In genomic region chr1:100458925-100459814, GRCh38 we compare ENCODE assay signal across 8 cellular contexts.
DNase-seq lines count a peak whose midpoint lies in the region; ATAC-seq, FAIRE-seq and TF ChIP-seq lines count a peak whose summit lies in the region.

No MANE protein-coding gene starts in this region.

- peaks cover 10% of the 10 kb centered on the region for H3K4me1 ChIP-seq in HepG2 (ENCODE audit: insufficient read depth, low read length)

- no peaks in the 10 kb centered on the region for H4K20me1 ChIP-seq in HepG2 (ENCODE audit: insufficient read depth, low read length)

- H3K4me3 ChIP-seq in AG09309 (ENCODE audit: control insufficient read depth, low read depth, low read length) (no peak overlapping the region), WERI-Rb-1 (ENCODE audit: low read depth, low read length) (no peak overlapping the region), HepG2 (replicated peaks in 1 of 3; ENCODE audit: insufficient read depth in 1 of 3, low read depth in 2 of 3, low read length in 3 of 3) (no peak overlapping the region)

- H2AFZ ChIP-seq in HepG2 (ENCODE audit: low read length), result no peak overlapping the region

- no peaks in the 10 kb centered on the region for H3K9me3 ChIP-seq in WERI-Rb-1 (ENCODE audit: severe bottlenecking)
- no peaks in the 10 kb centered on the region for H3K9me3 ChIP-seq in HepG2 (ENCODE audit: low read length)

- no TSS peak for BruUV-seq in HepG2 (replicated peaks; lab: Mats Ljungman, UMichigan)

- DNase-seq in AG09309 (ENCODE audit: low read depth) (peak; percentile 50), NCI-H2171 (lab: John Stamatoyannopoulos, UW) (peak; percentile 47), WERI-Rb-1 (peak; percentile 72), cerebellar cortex (ENCODE audit: low spot score) (peak; percentile 74), HepG2 (ENCODE audit: low spot score) (peak; percentile 66)
- DNase-seq in stimulated activated CD4-positive, alpha-beta T cell treated with anti-CD3 and anti-CD28 coated beads, Interleukin-4, amount 100 ng/mL, for 4 hours, result peak; percentile 61 to 63

- intact Hi-C loops in HepG2 (cut with micrococcal nuclease; ENCODE audit: unreplicated experiment), result loop anchor here (1.0 to 5.0 kb wide), 6 partner anchors 107 to 650 kb away; partner anchors contain the start of genes CDC14A, RTCA, SASS6 and TRMT13

- in situ Hi-C loops in HepG2 (cut with HindIII; ENCODE audit: extremely low pct_ligation_motif_present, low pct_unique_long_range_greater_than_20kb), result loop anchor here (5.0 to 10.0 kb wide), 3 partner anchors 194 to 644 kb away; partner anchors contain the start of gene RTCA

- H3K79me2 ChIP-seq in HepG2 (ENCODE audit: insufficient read depth, low read length), result no peaks in the 10 kb centered on the region

- H3K27me3 ChIP-seq in WERI-Rb-1 (ENCODE audit: insufficient read depth, low read depth, severe bottlenecking) (no peaks in the 10 kb centered on the region), HepG2 (ENCODE audit: control insufficient read depth in 1 of 2, insufficient read depth in 2 of 2, low read length in 2 of 2) (no peaks in the 10 kb centered on the region)

- 30% methylated on average over 12 of the region's 12 CpGs for WGBS in HepG2 (ENCODE audit: low lambda C conversion rate)

- H3K27ac ChIP-seq in WERI-Rb-1 (no peak overlapping the region), HepG2 (ENCODE audit: extremely low read length, insufficient read depth, low read length) (no peak overlapping the region)

- H3K9ac ChIP-seq in HepG2 (ENCODE audit: insufficient read depth, low read depth, low read length), result no peak overlapping the region

- peak; percentile 78 for TF ChIP-seq RAD21 in HepG2 (CRISPR knock-in tag; IDR thresholded peaks at IDR 0.05)

- ATAC-seq in GM18867 (IDR thresholded peaks at IDR 0.05; ENCODE audit: unreplicated experiment), result peak; percentile 91
- peak; percentile 67 for ATAC-seq in HG03103 (IDR thresholded peaks at IDR 0.05; ENCODE audit: low read depth, unreplicated experiment)
- ATAC-seq in HepG2, result peak; percentile 96

- peak; percentile 93 for FAIRE-seq in HepG2 (lab: Jason Lieb, UNC)

- no peak for TF ChIP-seq POLR2A in HepG2 (IDR thresholded peaks at IDR 0.05; ENCODE audit: insufficient read depth in 1 of 2, low read depth in 2 of 2, low read length in 2 of 2)

- CTCF ChIA-PET in HepG2 (lab: Yijun Ruan, JAX; ENCODE audit: low intra/inter-chr PET ratio, low total read pairs), result interaction anchor here (1.4 to 2.6 kb wide), 2 partner anchors 410 to 650 kb away, joined by 8 to 11 read pairs; no protein-coding TSS in a partner anchor

- TF ChIP-seq CTCF in AG09309 (IDR thresholded peaks at IDR 0.05; ENCODE audit: control insufficient read depth, insufficient read depth, low read depth, low read length, missing control alignments) (peak; percentile 88), WERI-Rb-1 (IDR thresholded peaks at IDR 0.05; ENCODE audit: low read depth, low read length) (peak; percentile 86), HepG2 (CRISPR knock-in tag; IDR thresholded peaks at IDR 0.05) (peak; percentile 91)

- TF ChIP-seq EP300 in HepG2 (IDR thresholded peaks at IDR 0.05; ENCODE audit: low read depth in 2 of 2, low read length in 2 of 2), result no peak
- no peak for TF ChIP-seq EP300 in HepG2 (CRISPR knock-in tag; IDR thresholded peaks at IDR 0.05; ENCODE audit: borderline replicate concordance)

- H3K36me3 ChIP-seq in WERI-Rb-1 (no peaks in the 10 kb centered on the region), HepG2 (replicated peaks in 1 of 2; ENCODE audit: control insufficient read depth in 1 of 2, insufficient read depth in 2 of 2, low read length in 2 of 2) (no peaks in the 10 kb centered on the region)

- H3K4me2 ChIP-seq in HepG2 (ENCODE audit: low read depth, low read length), result no peak overlapping the region

- POLR2A ChIA-PET in HepG2 (lab: Yijun Ruan, JAX), result no interaction called here

TF ChIP-seq in HepG2, 621 proteins besides CTCF, POLR2A, EP300 and RAD21:
- TF ChIP-seq PITX1 (CRISPR knock-in tag; IDR thresholded peaks at IDR 0.05), result 0 out of 2 replicates have a peak, but pooled peaks have one; percentile 25
- TF ChIP-seq ZNF577 (CRISPR knock-in tag; IDR thresholded peaks at IDR 0.05; ENCODE audit: borderline replicate concordance, low read depth), result no peak
- TF ChIP-seq CENPT (CRISPR knock-in tag; IDR thresholded peaks at IDR 0.05; ENCODE audit: low read depth), result no peak
- TF ChIP-seq ZFP41 (CRISPR knock-in tag; IDR thresholded peaks at IDR 0.05; ENCODE audit: borderline replicate concordance), result no peak
- TF ChIP-seq KDM2A (CRISPR knock-in tag; IDR thresholded peaks at IDR 0.05; ENCODE audit: borderline replicate concordance, low read depth), result 0 out of 2 replicates have a peak, but pooled peaks have one; percentile 31
- TF ChIP-seq ARID3A (IDR thresholded peaks at IDR 0.05; ENCODE audit: low read depth, low read length), result 0 out of 2 replicates have a peak, but pooled peaks have one; percentile 27
- TF ChIP-seq GATAD1 (CRISPR knock-in tag; IDR thresholded peaks at IDR 0.05), result 0 out of 2 replicates have a peak, but pooled peaks have one; percentile 17
- no peak for TF ChIP-seq KDM5B (CRISPR knock-in tag; IDR thresholded peaks at IDR 0.05; ENCODE audit: borderline replicate concordance)
- no peak for TF ChIP-seq ZNF775 (CRISPR knock-in tag; IDR thresholded peaks at IDR 0.05; ENCODE audit: borderline replicate concordance)
- peak; percentile 93 for TF ChIP-seq SMC3 (IDR thresholded peaks at IDR 0.05; ENCODE audit: low read length)
- TF ChIP-seq STAG1 (CRISPR knock-in tag; IDR thresholded peaks at IDR 0.05), result peak; percentile 95
- 0 out of 4 replicates have a peak, but pooled peaks of 1 of the 2 experiments have one; percentile 27 for TF ChIP-seq HMGXB4 (CRISPR knock-in tag; IDR thresholded peaks at IDR 0.05; ENCODE audit: borderline replicate concordance in 1 of 2, low read depth in 1 of 2)
- no peak for TF ChIP-seq GABPB1 (CRISPR knock-in tag; IDR thresholded peaks at IDR 0.05)
